ENCODE assay signal across 15 cellular contexts in genomic region chr7:1812693-1813393, GRCh38.
DNase-seq lines count a peak whose midpoint lies in the region; ATAC-seq and TF ChIP-seq lines count a peak whose summit lies in the region.
"Had no signal": no experiment of that assay in that cellular context is flagged by ENCODE, and none has a peak within 500 bp of the region (broad histone marks: within the 10 kb centered on the region; RNA-seq: fewer than 3 reads in every experiment).

No MANE protein-coding gene starts in this region.

- no peaks in the 10 kb centered on the region for H3K9me3 ChIP-seq in endodermal cell (ENCODE audit: control insufficient read depth, low read length)
- H3K9me3 ChIP-seq: stomach had no signal

- no peak overlapping the region for H3K4me3 Mint-ChIP-seq in endodermal cell
- no peak overlapping the region for H3K4me3 Mint-ChIP-seq in osteocyte (ENCODE audit: unreplicated experiment)
- H3K4me3 Mint-ChIP-seq: mesothelial cell of epicardium, T-cell had no signal

- H3K4me1 Mint-ChIP-seq in endodermal cell (no peaks in the 10 kb centered on the region), osteocyte (ENCODE audit: unreplicated experiment) (peaks cover 7% of the 10 kb centered on the region)

- peak; percentile 55 for TF ChIP-seq CTCF in endodermal cell (conservative IDR thresholded peaks at IDR 0.05)
- TF ChIP-seq CTCF in osteocyte (IDR thresholded peaks at IDR 0.05) = no peak

- H3K4me1 ChIP-seq in endodermal cell (ENCODE audit: control insufficient read depth, insufficient read depth, low read length) = no peaks in the 10 kb centered on the region

- H3K27ac ChIP-seq in endodermal cell (ENCODE audit: low read depth, low read length) = no peak overlapping the region
- H3K27ac ChIP-seq: stomach had no signal

- ATAC-seq in GM18519 (IDR thresholded peaks at IDR 0.05; ENCODE audit: low FRiP score, unreplicated experiment) (no peak), HG02852 (IDR thresholded peaks at IDR 0.05; ENCODE audit: unreplicated experiment) (no peak), GM18907 (IDR thresholded peaks at IDR 0.05; ENCODE audit: unreplicated experiment) (no peak)

- H3K4me3 ChIP-seq in endodermal cell (ENCODE audit: low read length) = no peak overlapping the region
- H3K4me3 ChIP-seq: stomach had no signal

- 75 to 80% methylated on average over 16 to 29 of the region's 29 CpGs for WGBS in endodermal cell (ENCODE audit: insufficient coverage in 1 of 2, insufficient read length in 1 of 2), 2 experiments

- peaks cover 3% of the 10 kb centered on the region for H3K36me3 Mint-ChIP-seq in endodermal cell (ENCODE audit: low read depth)
- H3K36me3 Mint-ChIP-seq in osteocyte (ENCODE audit: unreplicated experiment) = no peaks in the 10 kb centered on the region
- H3K36me3 Mint-ChIP-seq: mesothelial cell of epicardium had no signal

- DNase-seq in D341Med (ENCODE audit: low spot score) = peak; percentile 97
- DNase-seq in NCI-H524 (lab: John Stamatoyannopoulos, UW) = peak; percentile 94 to 96
- peak; percentile 64 for DNase-seq in endodermal cell
- peak; percentile 78 for DNase-seq in osteocyte (ENCODE audit: extremely low spot score, unreplicated experiment)
- DNase-seq in HK-2 (ENCODE audit: unreplicated experiment) = no peak
- DNase-seq: activated CD4-positive, alpha-beta T cell treated with anti-CD3 and anti-CD28 coated beads for 4 hours; hypothalamus; NCI-H526 treated with DMSO at 0.1 percent for 48 hours; stimulated activated CD4-positive, alpha-beta T cell treated with anti-CD3 and anti-CD28 coated beads, Interleukin-4, amount 100 ng/mL, for 1 hour had no signal

- H3K9ac ChIP-seq in endodermal cell (ENCODE audit: extremely low read depth, low read length, poor library complexity, severe bottlenecking) = no peak overlapping the region

- H3K9me3 Mint-ChIP-seq in endodermal cell = no peaks in the 10 kb centered on the region
- no peaks in the 10 kb centered on the region for H3K9me3 Mint-ChIP-seq in osteocyte (ENCODE audit: unreplicated experiment)
- H3K9me3 Mint-ChIP-seq: mesothelial cell of epicardium, T-cell had no signal

- H3K27me3 Mint-ChIP-seq in endodermal cell (ENCODE audit: insufficient read depth) = no peaks in the 10 kb centered on the region
- no peaks in the 10 kb centered on the region for H3K27me3 Mint-ChIP-seq in osteocyte (ENCODE audit: unreplicated experiment)
- H3K27me3 Mint-ChIP-seq: T-cell had no signal

- H3K27ac Mint-ChIP-seq in endodermal cell = no peak overlapping the region
- H3K27ac Mint-ChIP-seq in osteocyte (ENCODE audit: unreplicated experiment) = no peak overlapping the region
- H3K27ac Mint-ChIP-seq: mesothelial cell of epicardium, T-cell had no signal

- no peaks in the 10 kb centered on the region for H3K36me3 ChIP-seq in endodermal cell (ENCODE audit: control insufficient read depth, insufficient read depth, low read length)

- no peaks in the 10 kb centered on the region for H3K27me3 ChIP-seq in endodermal cell (ENCODE audit: control insufficient read depth, insufficient read depth, low read length, poor library complexity, severe bottlenecking)
- H3K27me3 ChIP-seq: stomach had no signal
